In the genomic region with DNA sequence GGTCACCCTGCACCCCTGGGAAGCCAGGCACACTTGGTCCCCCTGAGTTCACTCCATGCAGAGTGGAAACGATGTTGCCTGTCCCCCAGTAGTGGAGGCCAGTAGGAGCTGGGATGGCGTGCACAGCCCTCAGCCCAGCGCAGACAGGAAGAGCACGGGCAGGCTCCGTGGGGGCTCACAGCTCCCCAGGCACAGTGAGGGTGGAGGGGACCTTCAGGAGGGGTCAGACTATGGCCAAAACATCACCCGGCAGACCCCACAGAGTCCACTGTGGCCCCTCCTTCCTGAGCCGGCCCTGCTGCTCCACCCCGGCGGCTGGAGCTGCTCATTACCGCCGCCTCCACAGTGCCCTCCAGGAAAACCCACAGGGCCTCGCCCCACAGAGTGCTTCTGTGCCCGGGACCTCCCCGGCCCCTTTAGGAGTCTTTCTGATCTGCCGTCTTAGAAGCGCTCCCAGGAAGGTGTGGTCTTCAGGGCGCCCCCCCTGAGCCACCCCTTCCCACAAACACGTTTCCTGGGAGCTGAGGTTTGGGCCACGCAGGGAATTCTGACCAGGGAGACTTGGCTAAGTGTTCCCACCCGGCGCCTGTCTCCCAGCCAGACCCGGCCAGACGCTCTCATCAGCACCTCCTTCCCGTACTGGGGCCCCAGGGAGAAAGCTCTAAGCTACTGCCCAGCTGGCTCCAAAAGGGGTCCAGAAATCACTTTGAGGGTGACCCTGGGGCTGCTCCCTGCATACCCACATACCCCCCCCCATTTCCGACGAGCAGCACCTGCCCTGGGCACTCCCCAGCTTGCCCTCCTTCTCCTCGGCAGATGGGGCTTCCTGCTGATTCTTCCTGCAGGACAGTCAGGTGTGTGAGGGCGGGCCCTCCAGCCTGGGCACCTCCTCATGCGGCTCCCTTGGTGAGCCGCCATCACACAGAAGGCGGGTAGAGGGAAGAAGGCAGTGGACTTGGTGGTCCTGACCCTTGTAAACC, we compare ENCODE assay signal across 19 cellular contexts. TPM values are rescaled to one million over a fixed set of nuclear protein-coding genes. Genes with fewer than 3 reads are reported as not detected.
DNase-seq lines count a peak whose midpoint lies in the region; ATAC-seq and TF ChIP-seq lines count a peak whose summit lies in the region.
"Had no signal": no experiment of that assay in that cellular context is flagged by ENCODE, and none has a peak within 500 bp of the region (broad histone marks: within the 10 kb centered on the region; RNA-seq: fewer than 3 reads in every experiment).

No MANE protein-coding gene starts in this region.

- H3K27ac ChIP-seq in BLaER1 treated with 17β-estradiol and CSF1 and Interleukin-3, amounts not matched to agents 10 nM and 100 nM: no peak overlapping the region; a peak in 1 of 22 replicates
- H3K27ac ChIP-seq in prostate gland: peak overlapping the region; percentile 37 to 72
- H3K27ac ChIP-seq: heart right ventricle, HL-60 had no signal

- H3K36me3 ChIP-seq in BLaER1 treated with 17β-estradiol and CSF1 and Interleukin-3, amounts not matched to agents 10 nM and 100 nM: no peaks in the 10 kb centered on the region
- H3K36me3 ChIP-seq in prostate gland: no peaks in the 10 kb centered on the region
- no peaks in the 10 kb centered on the region for H3K36me3 ChIP-seq in HAP-1 (replicated peaks)
- H3K36me3 ChIP-seq: heart right ventricle had no signal

- in situ Hi-C loops in HAP-1 (cut with MboI; ENCODE audit: low sequenced_read_pairs): no loop called here

- intact Hi-C loops in prostate gland (cut with DNase I) (no loop called here), CD14-positive monocyte (cut with micrococcal nuclease) (loop anchor here in 1 of 2 donors (5.0 kb wide), 1 partner anchor 39 kb away; a partner anchor contains a TSS)

- H3K4me1 Mint-ChIP-seq in CD14-positive monocyte: peaks cover 48% of the 10 kb centered on the region

- no peak overlapping the region for H3K27ac Mint-ChIP-seq in CD14-positive monocyte
- H3K27ac Mint-ChIP-seq: CD4-positive, CD25-positive, alpha-beta regulatory T cell; naive thymus-derived CD4-positive, alpha-beta T cell; T-helper 17 cell had no signal

- peaks cover 28 to 66% (median 58%) of the 10 kb centered on the region in 3 donors for H3K27me3 Mint-ChIP-seq in CD14-positive monocyte (ENCODE audit: low read depth in 3 of 3)

- no peak overlapping the region for H3K9ac ChIP-seq in BLaER1 treated with 17β-estradiol and CSF1 and Interleukin-3, amounts not matched to agents 10 nM and 100 nM

- H4K20me1 ChIP-seq in BLaER1 treated with 17β-estradiol and CSF1 and Interleukin-3, amounts not matched to agents 10 nM and 100 nM: no peaks in the 10 kb centered on the region

- H3K36me3 Mint-ChIP-seq in CD14-positive monocyte: no peaks in the 10 kb centered on the region
- H3K36me3 Mint-ChIP-seq: CD4-positive, CD25-positive, alpha-beta regulatory T cell had no signal

- peaks cover 4 to 18% (median 11%) of the 10 kb centered on the region in 7 donors for H3K9me3 Mint-ChIP-seq in CD14-positive monocyte

- H3K9me3 ChIP-seq in BLaER1 treated with 17β-estradiol and CSF1 and Interleukin-3, amounts not matched to agents 10 nM and 100 nM (replicated peaks in 1 of 11): peaks cover 5 to 22% (median 16%) of the 10 kb centered on the region in 11 experiments; a peak in 18 of 22 replicates
- H3K9me3 ChIP-seq in prostate gland (no peaks in the 10 kb centered on the region), HAP-1 (no peaks in the 10 kb centered on the region)

- TF ChIP-seq POLR2A in prostate gland (IDR thresholded peaks at IDR 0.05): no peak

- H3K4me3 ChIP-seq in BLaER1 treated with 17β-estradiol and CSF1 and Interleukin-3, amounts not matched to agents 10 nM and 100 nM: no peak overlapping the region
- H3K4me3 ChIP-seq in prostate gland (no peak overlapping the region), HAP-1 (no peak overlapping the region)
- H3K4me3 ChIP-seq: heart right ventricle had no signal

- peak overlapping the region; percentile 26 to 67 (median 55); a peak in 21 of 22 replicates for H3K4me2 ChIP-seq in BLaER1 treated with 17β-estradiol and CSF1 and Interleukin-3, amounts not matched to agents 10 nM and 100 nM

- TF ChIP-seq CTCF in prostate gland (IDR thresholded peaks at IDR 0.05): no peak
- TF ChIP-seq CTCF in CD14-positive monocyte (IDR thresholded peaks at IDR 0.05): no peak

- 58% methylated on average over 31 of the region's 31 CpGs for WGBS in prostate gland

- H3K27me3 ChIP-seq in BLaER1 treated with 17β-estradiol and CSF1 and Interleukin-3, amounts not matched to agents 10 nM and 100 nM: peaks cover 11 to 32% (median 25%) of the 10 kb centered on the region in 11 experiments
- H3K27me3 ChIP-seq in prostate gland (replicated peaks; ENCODE audit: insufficient read depth) (no peaks in the 10 kb centered on the region), HAP-1 (ENCODE audit: low read depth) (no peaks in the 10 kb centered on the region)

- DNase-seq in prostate gland (ENCODE audit: low spot score) (no peak), HAP-1 (ENCODE audit: low spot score in 2 of 2) (no peak), hippocampal formation (lab: John Stamatoyannopoulos, UW) (no peak), CD14-positive monocyte (ENCODE audit: low spot score) (no peak)
- DNase-seq: CD4-positive, CD25-positive, alpha-beta regulatory T cell; heart right ventricle; naive thymus-derived CD4-positive, alpha-beta T cell; NCI-H187; NCI-H446; SHP77; stimulated activated CD4-positive, alpha-beta T cell treated with anti-CD3 and anti-CD28 coated beads, Interleukin-4, amount 100 ng/mL, for 4 hours; T-helper 17 cell had no signal

- H3K4me3 Mint-ChIP-seq in CD14-positive monocyte: peak overlapping the region in 1 of 2 donors; percentile 48
- H3K4me3 Mint-ChIP-seq: CD4-positive, CD25-positive, alpha-beta regulatory T cell; T-helper 17 cell had no signal

- peaks cover 10 to 33% (median 24%) of the 10 kb centered on the region in 10 experiments; a peak in 19 of 20 replicates for H3K4me1 ChIP-seq in BLaER1 treated with 17β-estradiol and CSF1 and Interleukin-3, amounts not matched to agents 10 nM and 100 nM
- H3K4me1 ChIP-seq in prostate gland (replicated peaks) (peaks cover 15% of the 10 kb centered on the region), HAP-1 (no peaks in the 10 kb centered on the region)

- ATAC-seq in SK-N-SH treated with all-trans-retinoic acid at 6 μM for 48 hours (peak; percentile 42), esophagus mucosa (peak; percentile 35), HG03095 (IDR thresholded peaks at IDR 0.05; ENCODE audit: unreplicated experiment) (no peak)
- ATAC-seq: naive thymus-derived CD4-positive, alpha-beta T cell; T-helper 17 cell had no signal

TF ChIP-seq in SK-N-SH treated with all-trans-retinoic acid at 6 μM for 48 hours, 23 proteins besides CTCF, POLR2A, EP300 and RAD21 (continues in another document):
- TF ChIP-seq ISL1 (CRISPR knock-in tag; IDR thresholded peaks at IDR 0.05): no peak
- no peak for TF ChIP-seq RARB (CRISPR knock-in tag; IDR thresholded peaks at IDR 0.05)
- no peak for TF ChIP-seq ESRRG (CRISPR knock-in tag; IDR thresholded peaks at IDR 0.05)
- TF ChIP-seq, protein P1, sequence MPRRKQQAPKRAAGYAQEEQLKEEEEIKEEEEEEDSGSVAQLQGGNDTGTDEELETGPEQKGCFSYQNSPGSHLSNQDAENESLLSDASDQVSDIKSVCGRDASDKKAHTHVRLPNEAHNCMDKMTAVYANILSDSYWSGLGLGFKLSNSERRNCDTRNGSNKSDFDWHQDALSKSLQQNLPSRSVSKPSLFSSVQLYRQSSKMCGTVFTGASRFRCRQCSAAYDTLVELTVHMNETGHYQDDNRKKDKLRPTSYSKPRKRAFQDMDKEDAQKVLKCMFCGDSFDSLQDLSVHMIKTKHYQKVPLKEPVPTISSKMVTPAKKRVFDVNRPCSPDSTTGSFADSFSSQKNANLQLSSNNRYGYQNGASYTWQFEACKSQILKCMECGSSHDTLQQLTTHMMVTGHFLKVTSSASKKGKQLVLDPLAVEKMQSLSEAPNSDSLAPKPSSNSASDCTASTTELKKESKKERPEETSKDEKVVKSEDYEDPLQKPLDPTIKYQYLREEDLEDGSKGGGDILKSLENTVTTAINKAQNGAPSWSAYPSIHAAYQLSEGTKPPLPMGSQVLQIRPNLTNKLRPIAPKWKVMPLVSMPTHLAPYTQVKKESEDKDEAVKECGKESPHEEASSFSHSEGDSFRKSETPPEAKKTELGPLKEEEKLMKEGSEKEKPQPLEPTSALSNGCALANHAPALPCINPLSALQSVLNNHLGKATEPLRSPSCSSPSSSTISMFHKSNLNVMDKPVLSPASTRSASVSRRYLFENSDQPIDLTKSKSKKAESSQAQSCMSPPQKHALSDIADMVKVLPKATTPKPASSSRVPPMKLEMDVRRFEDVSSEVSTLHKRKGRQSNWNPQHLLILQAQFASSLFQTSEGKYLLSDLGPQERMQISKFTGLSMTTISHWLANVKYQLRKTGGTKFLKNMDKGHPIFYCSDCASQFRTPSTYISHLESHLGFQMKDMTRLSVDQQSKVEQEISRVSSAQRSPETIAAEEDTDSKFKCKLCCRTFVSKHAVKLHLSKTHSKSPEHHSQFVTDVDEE (CRISPR knock-in tag; IDR thresholded peaks at IDR 0.05): no peak
- TF ChIP-seq ZNF8 (CRISPR knock-in tag; IDR thresholded peaks at IDR 0.05): no peak
- TF ChIP-seq ARNTL (CRISPR knock-in tag; IDR thresholded peaks at IDR 0.05; ENCODE audit: borderline replicate concordance, low read depth): no peak
- TF ChIP-seq, protein P2, sequence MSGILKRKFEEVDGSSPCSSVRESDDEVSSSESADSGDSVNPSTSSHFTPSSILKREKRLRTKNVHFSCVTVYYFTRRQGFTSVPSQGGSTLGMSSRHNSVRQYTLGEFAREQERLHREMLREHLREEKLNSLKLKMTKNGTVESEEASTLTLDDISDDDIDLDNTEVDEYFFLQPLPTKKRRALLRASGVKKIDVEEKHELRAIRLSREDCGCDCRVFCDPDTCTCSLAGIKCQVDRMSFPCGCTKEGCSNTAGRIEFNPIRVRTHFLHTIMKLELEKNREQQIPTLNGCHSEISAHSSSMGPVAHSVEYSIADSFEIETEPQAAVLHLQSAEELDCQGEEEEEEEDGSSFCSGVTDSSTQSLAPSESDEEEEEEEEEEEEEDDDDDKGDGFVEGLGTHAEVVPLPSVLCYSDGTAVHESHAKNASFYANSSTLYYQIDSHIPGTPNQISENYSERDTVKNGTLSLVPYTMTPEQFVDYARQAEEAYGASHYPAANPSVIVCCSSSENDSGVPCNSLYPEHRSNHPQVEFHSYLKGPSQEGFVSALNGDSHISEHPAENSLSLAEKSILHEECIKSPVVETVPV (CRISPR knock-in tag; IDR thresholded peaks at IDR 0.05): no peak

RNA-seq across cellular contexts. Expression of a gene that starts 38.8 kb away (rescaled TPM):
- total RNA-seq in esophagus mucosa: 51.1 TPM
- 10 to 100 TPM; 26.9 to 52.6 TPM for total RNA-seq in prostate gland
- under 1 TPM in 1 of 2 donors, not detected in 1; 0.09 TPM for polyA plus RNA-seq in CD14-positive monocyte
- total RNA-seq: temporal lobe had no signal
- polyA plus RNA-seq: fibroblast of lung had no signal

Comparison
In these comparisons a context has a peak if more than half of its experiments do, and no peak if none do; other contexts are left out.
1. H3K27ac ChIP-seq: peak in prostate gland (2 of 2); none in BLaER1 treated with 17β-estradiol and CSF1 and Interleukin-3, amounts not matched to agents 10 nM and 100 nM (0 of 11).